16 cellular contexts compared by ENCODE assay signal in genomic region chr10:69868821-69869220, GRCh38.
"Had no signal": no experiment of that assay in that cellular context is flagged by ENCODE, and none has a peak within 500 bp of the region (broad histone marks: within the 10 kb centered on the region; RNA-seq: fewer than 3 reads in every experiment).

No MANE protein-coding gene starts in this region.

- H3K27me3 ChIP-seq: gastrocnemius medialis had no signal

- H3K36me3 Mint-ChIP-seq: activated naive CD4-positive, alpha-beta T cell treated with anti-CD3 and anti-CD28 coated beads, Interleukin-2, amount 10 ng/mL, durations not matched to agents 7 days and 5 days; WTC11 had no signal

- H3K4me1 ChIP-seq: gastrocnemius medialis had no signal

- DNase-seq: activated CD4-positive, alpha-beta T cell treated with anti-CD3 and anti-CD28 coated beads, Interleukin-2, amount 10 ng/mL, durations not matched to agents 7 days and 5 days; activated CD8-positive, alpha-beta memory T cell treated with anti-CD3 and anti-CD28 coated beads for 24 hours; activated naive CD4-positive, alpha-beta T cell treated with anti-CD3 and anti-CD28 coated beads, Interleukin-2, amount 10 ng/mL, durations not matched to agents 7 days and 5 days; activated T-cell treated with anti-CD3 and anti-CD28 coated beads for 4 hours; central memory CD4-positive, alpha-beta T cell; effector CD4-positive, alpha-beta T cell; gastrocnemius medialis; heart right ventricle; left ventricle myocardium inferior; T-helper 1 cell; trophoblast cell had no signal

- H3K9me3 ChIP-seq: gastrocnemius medialis, heart right ventricle, left ventricle myocardium inferior had no signal

- H3K36me3 ChIP-seq: gastrocnemius medialis, heart right ventricle, left ventricle myocardium inferior had no signal

- H3K79me2 ChIP-seq: parathyroid adenoma had no signal

- H3K4me1 Mint-ChIP-seq: activated CD4-positive, alpha-beta T cell treated with anti-CD3 and anti-CD28 coated beads, Interleukin-2, amount 10 ng/mL, durations not matched to agents 7 days and 5 days had no signal

- H3K27ac ChIP-seq: coronary artery, gastrocnemius medialis, heart right ventricle, left ventricle myocardium inferior, parathyroid adenoma had no signal

- H3K9ac ChIP-seq: parathyroid adenoma had no signal

- FAIRE-seq: kidney had no signal

- H3K4me3 Mint-ChIP-seq: activated CD4-positive, alpha-beta T cell treated with anti-CD3 and anti-CD28 coated beads, Interleukin-2, amount 10 ng/mL, durations not matched to agents 7 days and 5 days; activated naive CD4-positive, alpha-beta T cell treated with anti-CD3 and anti-CD28 coated beads, Interleukin-2, amount 10 ng/mL, durations not matched to agents 7 days and 5 days had no signal

- H3K27ac Mint-ChIP-seq: activated CD4-positive, alpha-beta T cell treated with anti-CD3 and anti-CD28 coated beads, Interleukin-2, amount 10 ng/mL, durations not matched to agents 7 days and 5 days; activated naive CD4-positive, alpha-beta T cell treated with anti-CD3 and anti-CD28 coated beads, Interleukin-2, amount 10 ng/mL, durations not matched to agents 7 days and 5 days; activated T-helper 2 cell treated with anti-CD3 and anti-CD28 coated beads, Interferon-gamma antibody, Interleukin-2, Interleukin-4, amounts not matched to agents 10 μg/mL and 5 μg/mL and 100 μg/mL, durations not matched to agents 14 hours and 24 hours and 36 hours had no signal

- H3K4me3 ChIP-seq: coronary artery, gastrocnemius medialis, heart right ventricle, left ventricle myocardium inferior had no signal

- ATAC-seq: gastrocnemius medialis, heart right ventricle had no signal

- H3K9me3 Mint-ChIP-seq: activated CD4-positive, alpha-beta T cell treated with anti-CD3 and anti-CD28 coated beads, Interleukin-2, amount 10 ng/mL, durations not matched to agents 7 days and 5 days; activated naive CD4-positive, alpha-beta T cell treated with anti-CD3 and anti-CD28 coated beads, Interleukin-2, amount 10 ng/mL, durations not matched to agents 7 days and 5 days; activated T-helper 2 cell treated with anti-CD3 and anti-CD28 coated beads, Interferon-gamma antibody, Interleukin-2, Interleukin-4, amounts not matched to agents 10 μg/mL and 5 μg/mL and 100 μg/mL, durations not matched to agents 14 hours and 24 hours and 36 hours; WTC11 had no signal
